1 cellular context compared by ENCODE assay signal in genomic region chr17:50546701-50547034, GRCh38.
TF ChIP-seq lines count a peak whose summit lies in the region.

No MANE protein-coding gene starts in this region.

TF ChIP-seq in GM12891, 5 proteins besides CTCF, POLR2A, EP300 and RAD21:
- no peak for TF ChIP-seq PAX5 (IDR thresholded peaks at IDR 0.05; ENCODE audit: insufficient read depth, low read length, severe bottlenecking)
- no peak for TF ChIP-seq SPI1 (IDR thresholded peaks at IDR 0.05; ENCODE audit: low read depth, low read length)
- no peak for TF ChIP-seq POU2F2 (IDR thresholded peaks at IDR 0.05; ENCODE audit: low read depth, low read length)
- TF ChIP-seq POLR2AphosphoS5 (IDR thresholded peaks at IDR 0.05; ENCODE audit: low read depth, low read length) = no peak
- no peak for TF ChIP-seq TAF1 (IDR thresholded peaks at IDR 0.05; ENCODE audit: low read depth, low read length)
TF ChIP-seq in GM12891: peak in this region for 0.
